ENCODE assay signal across 8 cellular contexts in genomic region chr1:157155658-157156057, GRCh38. TPM values are rescaled to one million over a fixed set of nuclear protein-coding genes. Genes with fewer than 3 reads are reported as not detected.
DNase-seq lines count a peak whose midpoint lies in the region; ATAC-seq and TF ChIP-seq lines count a peak whose summit lies in the region.

No MANE protein-coding gene starts in this region.

- peaks cover 21% of the 10 kb centered on the region for H3K4me1 ChIP-seq in body of pancreas
- peaks cover 12% of the 10 kb centered on the region for H3K4me1 ChIP-seq in mesendoderm (ENCODE audit: control insufficient read depth, low read depth, low read length)

- WGBS in body of pancreas, 2 donors = 9 to 15% methylated on average over 8 of the region's 8 CpGs
- WGBS in mesendoderm (ENCODE audit: extremely low coverage, insufficient coverage, low lambda C conversion rate) = no CpG with 5 or more reads among the region's 8 CpGs

- no peak overlapping the region for H3K23ac ChIP-seq in mesendoderm (ENCODE audit: low read length)

- H3K79me2 ChIP-seq in mesendoderm (ENCODE audit: control insufficient read depth, insufficient read depth, low read length) = no peaks in the 10 kb centered on the region

- H2BK5ac ChIP-seq in mesendoderm (ENCODE audit: low read length) = peak overlapping the region; percentile 57

- TF ChIP-seq CTCF in AG10803 (conservative IDR thresholded peaks at IDR 0.05; ENCODE audit: low read length) (no peak), body of pancreas (IDR thresholded peaks at IDR 0.05) (no peak)

- no peaks in the 10 kb centered on the region for H3K79me1 ChIP-seq in mesendoderm (ENCODE audit: low read length)

- peak; percentile 16 for ATAC-seq in body of pancreas

- DNase-seq in AG10803 (ENCODE audit: low read depth) = peak; percentile 17
- peak; percentile 26 for DNase-seq in HT-29 (ENCODE audit: low spot score)
- peak in 1 of 4 donors; percentile 15 for DNase-seq in body of pancreas
- peak; percentile 88 for DNase-seq in mesendoderm
- no peak for DNase-seq in A172 (ENCODE audit: low spot score)
- no peak for DNase-seq in NK-92 (lab: John Stamatoyannopoulos, UW; ENCODE audit: unreplicated experiment)
- DNase-seq in central memory CD4-positive, alpha-beta T cell = no peak
- DNase-seq in KG1 (lab: John Stamatoyannopoulos, UW) = no peak

- peak overlapping the region; percentile 57 for H3K9ac ChIP-seq in mesendoderm (ENCODE audit: low read length)

- H3K4me3 ChIP-seq in AG10803 (ENCODE audit: low read length) (peak overlapping the region; percentile 41), body of pancreas (no peak overlapping the region), mesendoderm (ENCODE audit: low read length) (no peak overlapping the region)

- no peaks in the 10 kb centered on the region for H3K9me3 ChIP-seq in body of pancreas

- H3K36me3 ChIP-seq in body of pancreas (replicated peaks in 1 of 2; ENCODE audit: insufficient read depth in 1 of 2, low read depth in 2 of 2) = no peaks in the 10 kb centered on the region
- no peaks in the 10 kb centered on the region for H3K36me3 ChIP-seq in mesendoderm (ENCODE audit: control insufficient read depth, insufficient read depth, low read length)

- intact Hi-C loops in body of pancreas (cut with DNase I) = loop anchor here (2.0 kb wide), 1 partner anchor 65 kb away; no protein-coding TSS in a partner anchor

- peak overlapping the region; percentile 82 for H3K56ac ChIP-seq in mesendoderm (ENCODE audit: low read length)

- H4K5ac ChIP-seq in mesendoderm (ENCODE audit: low read length) = no peak overlapping the region

- H3K27ac ChIP-seq in body of pancreas (no peak overlapping the region), mesendoderm (ENCODE audit: low read depth, low read length) (no peak overlapping the region)

- H3K4ac ChIP-seq in mesendoderm (ENCODE audit: low read depth, low read length) = peak overlapping the region; percentile 42

- peak overlapping the region; percentile 94 for H3K18ac ChIP-seq in mesendoderm (ENCODE audit: low read length)

- H2BK15ac ChIP-seq in mesendoderm (replicated peaks; ENCODE audit: low read depth) = peak overlapping the region; percentile 58

- peak overlapping the region; percentile 92 for H2BK120ac ChIP-seq in mesendoderm (ENCODE audit: low read depth, low read length)

- H3K27me3 ChIP-seq in body of pancreas = no peaks in the 10 kb centered on the region
- no peaks in the 10 kb centered on the region for H3K27me3 ChIP-seq in mesendoderm (ENCODE audit: insufficient read depth, low read length, poor library complexity)

- H2AK5ac ChIP-seq in mesendoderm (ENCODE audit: low read length) = no peak overlapping the region

- peak overlapping the region; percentile 42 for H3K4me2 ChIP-seq in mesendoderm (ENCODE audit: low read length)

- no peak overlapping the region for H4K8ac ChIP-seq in mesendoderm (ENCODE audit: low read depth, low read length)

- no peak for TF ChIP-seq POLR2A in body of pancreas (IDR thresholded peaks at IDR 0.05)

RNA-seq across cellular contexts. Expression of gene ETV3, which starts 17.5 kb away (rescaled TPM):
- 8.9 and 9.5 TPM in 2 replicates for total RNA-seq in HT-29 (2014; rRNA removed; shearing (Covaris generic))
- total RNA-seq in body of pancreas = 10 to 100 TPM in 1 of 2 donors, 1 to 10 TPM in 1; 5.6 to 11.4 TPM
- polyA plus RNA-seq in mesendoderm (2013, experiment 1 of 2) = 15.2 TPM
- 14.4 TPM for polyA plus RNA-seq in mesendoderm (2013, experiment 2 of 2)
- total RNA-seq in A172 (2014; rRNA removed; shearing (Covaris generic)) = 6.7 and 7.6 TPM in 2 replicates

RNA-seq across cellular contexts. Expression of gene ETV3L, which starts 56.0 kb away (rescaled TPM):
- not detected in 2 replicates for total RNA-seq in HT-29 (2014; rRNA removed; shearing (Covaris generic))
- not detected for total RNA-seq in body of pancreas
- 0.07 TPM for polyA plus RNA-seq in mesendoderm (2013, experiment 1 of 2)
- 0.10 TPM for polyA plus RNA-seq in mesendoderm (2013, experiment 2 of 2)
- not detected in 2 replicates for total RNA-seq in A172 (2014; rRNA removed; shearing (Covaris generic))

Comparison
In these comparisons a context has a peak if more than half of its experiments do, and no peak if none do; other contexts are left out.
1. DNase-seq: peak in AG10803 (single experiment), HT-29 (single experiment) and mesendoderm (single experiment); none in A172 (single experiment), NK-92 (single experiment), central memory CD4-positive, alpha-beta T cell (single experiment) and KG1 (single experiment).